In genomic region chr3:69290430-69290829, GRCh38 we compare ENCODE assay signal across 20 cellular contexts.
"Had no signal": no experiment of that assay in that cellular context is flagged by ENCODE, and none has a peak within 500 bp of the region (broad histone marks: within the 10 kb centered on the region; RNA-seq: fewer than 3 reads in every experiment).

No MANE protein-coding gene starts in this region.

- FAIRE-seq: small intestine had no signal

- DNase-seq: activated CD4-positive, CD25-positive, alpha-beta regulatory T cell treated with anti-CD3 and anti-CD28 coated beads, Interleukin-2, amount 50 U/mL, for 72 hours; activated gamma-delta T cell treated with Interleukin-2 at 50 U/mL for 16 hours; body of pancreas; cerebellar nuclear complex; effector memory CD4-positive, alpha-beta T cell; foreskin fibroblast; naive thymus-derived CD4-positive, alpha-beta T cell; ovary; psoas muscle; right lobe of liver; small intestine; stimulated activated CD4-positive, alpha-beta T cell treated with anti-CD3 and anti-CD28 coated beads, Interleukin-15, amount 100 ng/mL, for 24 hours; stimulated activated CD4-positive, alpha-beta T cell treated with anti-CD3 and anti-CD28 coated beads, Interleukin-4, amount 100 ng/mL, for 1 hour; stimulated activated naive CD8-positive, alpha-beta T cell treated with anti-CD3 and anti-CD28 coated beads, Interleukin-15, amount 100 ng/mL, for 72 hours had no signal

- H3K4me3 ChIP-seq: body of pancreas, ovary, psoas muscle, right lobe of liver, upper lobe of left lung had no signal

- H3K27ac Mint-ChIP-seq: activated naive CD8-positive, alpha-beta T cell; dendritic cell treated with granulocyte-macrophage colony-stimulating factor and Interleukin-4, amounts not matched to agents 40 ng/mL and 50 ng/mL, for 4 days; naive thymus-derived CD4-positive, alpha-beta T cell; T-helper 1 cell treated with Interleukin-12 subunit alpha and Interleukin-12 subunit beta and Interleukin-4 antibody, amounts not matched to agents 30 μg/mL and 1 μg/mL, for 36 hours had no signal

- H3K4me3 Mint-ChIP-seq: activated naive CD8-positive, alpha-beta T cell; dendritic cell treated with granulocyte-macrophage colony-stimulating factor and Interleukin-4, amounts not matched to agents 40 ng/mL and 50 ng/mL, for 4 days; naive thymus-derived CD4-positive, alpha-beta T cell; stimulated activated naive CD8-positive, alpha-beta T cell treated with anti-CD3 and anti-CD28 coated beads, Interleukin-15, amount 100 ng/mL, for 72 hours; T-helper 1 cell treated with Interleukin-12 subunit alpha and Interleukin-12 subunit beta and Interleukin-4 antibody, amounts not matched to agents 30 μg/mL and 1 μg/mL, for 36 hours had no signal

- ATAC-seq: body of pancreas; left lobe of liver; naive thymus-derived CD4-positive, alpha-beta T cell; right lobe of liver; stimulated activated naive CD8-positive, alpha-beta T cell treated with anti-CD3 and anti-CD28 coated beads, Interleukin-15, amount 100 ng/mL, for 72 hours had no signal

- H3K27me3 Mint-ChIP-seq: activated naive CD8-positive, alpha-beta T cell; dendritic cell treated with granulocyte-macrophage colony-stimulating factor and Interleukin-4, amounts not matched to agents 40 ng/mL and 50 ng/mL, for 4 days; naive thymus-derived CD4-positive, alpha-beta T cell; stimulated activated naive CD8-positive, alpha-beta T cell treated with anti-CD3 and anti-CD28 coated beads, Interleukin-15, amount 100 ng/mL, for 72 hours had no signal

- H3K9me3 ChIP-seq: body of pancreas, ovary, psoas muscle, right lobe of liver, upper lobe of left lung had no signal

- H3K36me3 ChIP-seq: ovary, right lobe of liver had no signal

- H3K27ac ChIP-seq: body of pancreas, ovary, psoas muscle, right lobe of liver, upper lobe of left lung, VCaP had no signal

- H3K27me3 ChIP-seq: body of pancreas, ovary, right lobe of liver, upper lobe of left lung had no signal

- H3K36me3 Mint-ChIP-seq: activated naive CD8-positive, alpha-beta T cell; naive thymus-derived CD4-positive, alpha-beta T cell had no signal

- H3K9me3 Mint-ChIP-seq: dendritic cell treated with granulocyte-macrophage colony-stimulating factor and Interleukin-4, amounts not matched to agents 40 ng/mL and 50 ng/mL, for 4 days; stimulated activated naive CD8-positive, alpha-beta T cell treated with anti-CD3 and anti-CD28 coated beads, Interleukin-15, amount 100 ng/mL, for 72 hours; T-helper 1 cell treated with Interleukin-12 subunit alpha and Interleukin-12 subunit beta and Interleukin-4 antibody, amounts not matched to agents 30 μg/mL and 1 μg/mL, for 36 hours had no signal

- H3K4me1 ChIP-seq: psoas muscle, right lobe of liver had no signal
